12 cellular contexts compared by ENCODE assay signal in the genomic region with DNA sequence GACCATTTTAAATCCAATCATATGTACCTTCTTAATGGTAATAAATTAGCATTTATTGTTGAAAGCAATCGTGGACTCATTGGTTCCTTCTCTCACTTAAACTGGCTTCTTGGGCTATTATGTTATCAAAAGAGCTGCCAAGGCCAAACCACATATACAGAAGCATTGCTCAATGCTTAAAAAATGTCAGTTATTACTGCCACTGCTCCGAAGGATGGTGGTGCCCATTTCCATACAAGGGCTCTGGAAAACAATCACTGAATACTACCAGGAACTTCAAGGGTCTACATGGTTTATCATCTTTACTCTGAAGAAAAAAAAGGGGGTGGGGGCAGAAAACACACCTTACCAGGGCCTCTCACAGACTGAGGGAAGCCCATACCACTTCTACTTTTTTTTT.
A peak's percentile ranks its signal among the peaks of the same experiment; 100 is the strongest.
DNase-seq lines count a peak whose midpoint lies in the region; ATAC-seq and TF ChIP-seq lines count a peak whose summit lies in the region.
"Had no signal": no experiment of that assay in that cellular context is flagged by ENCODE, and none has a peak within 500 bp of the region (broad histone marks: within the 10 kb centered on the region; RNA-seq: fewer than 3 reads in every experiment).

No MANE protein-coding gene starts in this region.

- H3K4me3 ChIP-seq in HEK293 (ENCODE audit: low read depth, low read length) (no peak overlapping the region), fibroblast of lung (replicated peaks in 1 of 4; ENCODE audit: control extremely low read depth in 1 of 4, insufficient read depth in 1 of 4, low read depth in 3 of 4, low read length in 4 of 4) (no peak overlapping the region), tibial artery (no peak overlapping the region)
- H3K4me3 ChIP-seq: neural progenitor cell had no signal

- ATAC-seq in GM18502 (IDR thresholded peaks at IDR 0.05; ENCODE audit: poor library complexity, unreplicated experiment) = no peak

- H3K4me2 ChIP-seq in fibroblast of lung (ENCODE audit: extremely low read depth, insufficient read depth, low read length) = no peak overlapping the region
- H3K4me2 ChIP-seq: neural progenitor cell had no signal

- H3K27ac ChIP-seq in HEK293 (ENCODE audit: extremely low read depth, low read depth, low read length) (no peak overlapping the region), fibroblast of lung (ENCODE audit: insufficient read depth, low read length) (no peak overlapping the region), tibial artery (peak overlapping the region; percentile 15 to 34)
- H3K27ac ChIP-seq: neural progenitor cell had no signal

- H4K20me1 ChIP-seq in fibroblast of lung (ENCODE audit: control insufficient read depth, extremely low read depth, insufficient read depth, low read length) = no peaks in the 10 kb centered on the region

- H3K4me1 ChIP-seq in HEK293 (ENCODE audit: control insufficient read depth, insufficient read depth, low read length) (peaks cover 21% of the 10 kb centered on the region), fibroblast of lung (ENCODE audit: control insufficient read depth, extremely low read depth, insufficient read depth, low read length) (peaks cover 4% of the 10 kb centered on the region), tibial artery (peaks cover 0 to 53% (median 24%) of the 10 kb centered on the region in 4 donors)
- H3K4me1 ChIP-seq: neural progenitor cell had no signal

- intact Hi-C loops in tibial artery (cut with DNase I; ENCODE audit: low total_unique reads) = no loop called here

- no peaks in the 10 kb centered on the region for H3K9me3 ChIP-seq in HEK293 (ENCODE audit: control insufficient read depth, insufficient read depth, low read depth, low read length)
- H3K9me3 ChIP-seq in fibroblast of lung (ENCODE audit: control insufficient read depth, insufficient read depth, low read depth, low read length) = no peaks in the 10 kb centered on the region
- no peaks in the 10 kb centered on the region for H3K9me3 ChIP-seq in tibial artery

- H2AFZ ChIP-seq in fibroblast of lung (ENCODE audit: low read length) = no peak overlapping the region
- H2AFZ ChIP-seq: neural progenitor cell had no signal

- no peak overlapping the region for H3K9ac ChIP-seq in fibroblast of lung (ENCODE audit: insufficient read depth, low read length)
- H3K9ac ChIP-seq: neural progenitor cell had no signal

- CTCF ChIA-PET in HEK293 (lab: Yijun Ruan, JAX) = interaction anchor here (0.6 kb wide), 1 partner anchor 14 kb away, joined by 3 read pairs; no protein-coding TSS in a partner anchor

- DNase-seq in RPMI7951 (ENCODE audit: low read depth) (peak; percentile 49), fibroblast of lung (ENCODE audit: low read depth in 2 of 2) (peak; percentile 53 to 81), tibial artery (no peak), DMS79 treated with DMSO at 0.1 percent for 48 hours (lab: John Stamatoyannopoulos, UW) (no peak), DMS53 treated with DMSO at 0.1 percent for 48 hours (lab: John Stamatoyannopoulos, UW; ENCODE audit: unreplicated experiment) (no peak)
- DNase-seq: activated CD8-positive, alpha-beta memory T cell treated with anti-CD3 and anti-CD28 coated beads, Interleukin-2, amount 50 U/mL, for 48 hours; islet precursor cell; NCI-H2081; stimulated activated CD4-positive, alpha-beta T cell treated with anti-CD3 and anti-CD28 coated beads, Interleukin-15, amount 100 ng/mL, for 24 hours had no signal

- POLR2A ChIA-PET in HEK293 (lab: Yijun Ruan, JAX) = no interaction called here

- H3K36me3 ChIP-seq in HEK293 (ENCODE audit: control insufficient read depth in 2 of 2, insufficient read depth in 1 of 2, low read length in 2 of 2) = no peaks in the 10 kb centered on the region
- H3K36me3 ChIP-seq in fibroblast of lung (ENCODE audit: control insufficient read depth, insufficient read depth, low read length) = no peaks in the 10 kb centered on the region
- H3K36me3 ChIP-seq in tibial artery = no peaks in the 10 kb centered on the region
- H3K36me3 ChIP-seq: neural progenitor cell had no signal

- peaks cover 4% of the 10 kb centered on the region for H3K79me2 ChIP-seq in fibroblast of lung (ENCODE audit: control insufficient read depth, insufficient read depth, low read length)

- no peaks in the 10 kb centered on the region for H3K27me3 ChIP-seq in fibroblast of lung (ENCODE audit: control insufficient read depth, insufficient read depth, low read length)
- H3K27me3 ChIP-seq in tibial artery = no peaks in the 10 kb centered on the region
- H3K27me3 ChIP-seq: neural progenitor cell had no signal

- TF ChIP-seq CTCF in HEK293 (tag by site-specific recombination; IDR thresholded peaks at IDR 0.05) = no peak
- no peak for TF ChIP-seq CTCF in fibroblast of lung (conservative IDR thresholded peaks at IDR 0.05 in 1 of 2, IDR thresholded peaks at IDR 0.05 in 1 of 2; ENCODE audit: low read depth in 1 of 2, low read length in 2 of 2)
- TF ChIP-seq CTCF in tibial artery (IDR thresholded peaks at IDR 0.05) = no peak

TF ChIP-seq in HEK293, 187 proteins besides CTCF, POLR2A, EP300 and RAD21:
- peak; percentile 73 for TF ChIP-seq OSR2 (tag by site-specific recombination; IDR thresholded peaks at IDR 0.05)
- peak; percentile 55 for TF ChIP-seq PRDM10 (tag by site-specific recombination; IDR thresholded peaks at IDR 0.05)
- TF ChIP-seq KLF8 (tag by site-specific recombination; IDR thresholded peaks at IDR 0.05) = no peak
TF ChIP-seq in HEK293: peak in this region for 2.

Comparison
In these comparisons a context has a peak if more than half of its experiments do, and no peak if none do; other contexts are left out.
1. H3K27ac ChIP-seq: peak in tibial artery (2 of 2); none in HEK293 (single experiment) and fibroblast of lung (single experiment).
2. DNase-seq: peak in RPMI7951 (single experiment) and fibroblast of lung (2 of 2); none in tibial artery (0 of 2), DMS79 treated with DMSO at 0.1 percent for 48 hours (single experiment) and DMS53 treated with DMSO at 0.1 percent for 48 hours (single experiment).